9 cellular contexts compared by ENCODE assay signal in genomic region chr9:130243015-130243881, GRCh38. TPM values are rescaled to one million over a fixed set of nuclear protein-coding genes. Genes with fewer than 3 reads are reported as not detected.
A peak's percentile ranks its signal among the peaks of the same experiment; 100 is the strongest.
DNase-seq lines count a peak whose midpoint lies in the region; ATAC-seq and TF ChIP-seq lines count a peak whose summit lies in the region.
"Had no signal": no experiment of that assay in that cellular context is flagged by ENCODE, and none has a peak within 500 bp of the region (broad histone marks: within the 10 kb centered on the region; RNA-seq: fewer than 3 reads in every experiment).

No MANE protein-coding gene starts in this region.

- H3K27ac ChIP-seq in HL-60 (replicated peaks) (no peak overlapping the region), PC-9 (no peak overlapping the region)
- H3K27ac ChIP-seq: epithelial cell of prostate had no signal

- no peaks in the 10 kb centered on the region for H3K79me2 ChIP-seq in PC-9 (ENCODE audit: low read depth)

- POLR2A ChIA-PET in PC-9 (lab: Charles Lee; ENCODE audit: unreplicated experiment) = no interaction called here

- H3K4me3 ChIP-seq in HL-60 (replicated peaks; ENCODE audit: insufficient read depth, low read length) = no peak overlapping the region
- no peak overlapping the region for H3K4me3 ChIP-seq in PC-9
- H3K4me3 ChIP-seq in fibroblast of pulmonary artery (replicated peaks; ENCODE audit: low read depth, low read length) = no peak overlapping the region

- no peaks in the 10 kb centered on the region for H3K36me3 Mint-ChIP-seq in activated T-cell treated with anti-CD3 and anti-CD28 coated beads, Interleukin-2, amount 50 U/mL, for 24 hours (ENCODE audit: low read depth)
- no peaks in the 10 kb centered on the region for H3K36me3 Mint-ChIP-seq in neural crest cell (ENCODE audit: low read depth)

- H3K9me3 Mint-ChIP-seq in activated T-cell treated with anti-CD3 and anti-CD28 coated beads, Interleukin-2, amount 50 U/mL, for 24 hours = no peaks in the 10 kb centered on the region
- H3K9me3 Mint-ChIP-seq in neural crest cell = no peaks in the 10 kb centered on the region

- H3K4me2 ChIP-seq in PC-9 = 0 out of 2 replicates have a peak overlapping the region, but pooled peaks have one; percentile 32

- no peaks in the 10 kb centered on the region for H3K36me3 ChIP-seq in PC-9 (ENCODE audit: low read depth)

- H3K27ac Mint-ChIP-seq in activated T-cell treated with anti-CD3 and anti-CD28 coated beads, Interleukin-2, amount 50 U/mL, for 24 hours = peak overlapping the region; percentile 47
- H3K27ac Mint-ChIP-seq in neural crest cell (ENCODE audit: unreplicated experiment) = no peak overlapping the region

- CTCF ChIA-PET in PC-9 (lab: Charles Lee) = interaction anchor here (0.6 kb wide), 1 partner anchor 13 kb away, joined by 10 read pairs; no protein-coding TSS in a partner anchor

- no peaks in the 10 kb centered on the region for H4K20me1 ChIP-seq in PC-9 (ENCODE audit: insufficient read depth)

- peak; percentile 85 for TF ChIP-seq CTCF in HL-60 (IDR thresholded peaks at IDR 0.05; ENCODE audit: insufficient read depth, low read length)
- peak; percentile 98 for TF ChIP-seq CTCF in PC-9 (conservative IDR thresholded peaks at IDR 0.05)
- peak; percentile 77 for TF ChIP-seq CTCF in fibroblast of pulmonary artery (IDR thresholded peaks at IDR 0.05; ENCODE audit: low read length, missing control alignments)
- TF ChIP-seq CTCF in neural crest cell (conservative IDR thresholded peaks at IDR 0.05) = peak; percentile 88

- H3K27me3 ChIP-seq in HL-60 (ENCODE audit: insufficient read depth, poor library complexity, severe bottlenecking) (no peaks in the 10 kb centered on the region), PC-9 (ENCODE audit: insufficient read depth, low read depth) (no peaks in the 10 kb centered on the region)

- H3K9me3 ChIP-seq in PC-9 (ENCODE audit: insufficient read depth, low read depth) = no peaks in the 10 kb centered on the region

- H3K27me3 Mint-ChIP-seq in activated T-cell treated with anti-CD3 and anti-CD28 coated beads, Interleukin-2, amount 50 U/mL, for 24 hours = no peaks in the 10 kb centered on the region
- H3K27me3 Mint-ChIP-seq in neural crest cell (ENCODE audit: low read depth) = peaks cover 4% of the 10 kb centered on the region

- peak overlapping the region; percentile 34 for H3K4me3 Mint-ChIP-seq in activated T-cell treated with anti-CD3 and anti-CD28 coated beads, Interleukin-2, amount 50 U/mL, for 24 hours
- H3K4me3 Mint-ChIP-seq in neural crest cell = peak overlapping the region; percentile 39

- DNase-seq in Daoy (ENCODE audit: low read depth) (peak; percentile 70), HL-60 (ENCODE audit: low read depth in 1 of 2, low spot score in 1 of 2) (peak; percentile 34 to 60), PC-9 (peak in 1 of 2 experiments; percentile 70), fibroblast of pulmonary artery (ENCODE audit: low read depth) (peak; percentile 39), neural crest cell (ENCODE audit: low read depth, low spot score) (peak; percentile 92)
- peak; percentile 91 for DNase-seq in activated T-cell treated with anti-CD3 and anti-CD28 coated beads, Interleukin-2, amount 50 U/mL, for 24 hours
- DNase-seq in stimulated activated naive CD8-positive, alpha-beta T cell treated with anti-CD3 and anti-CD28 coated beads, Interleukin-15, Interleukin-2, amounts not matched to agents 100 U/mL and 50 U/mL, for 24 hours = peak; percentile 86

- BruUV-seq in PC-9 (replicated peaks; lab: Mats Ljungman, UMichigan) = no TSS peak

- no peaks in the 10 kb centered on the region for H3K9me2 ChIP-seq in PC-9 (ENCODE audit: insufficient read depth)

- no peaks in the 10 kb centered on the region for H3K4me1 ChIP-seq in PC-9 (replicated peaks; ENCODE audit: insufficient read depth)

- intact Hi-C loops in PC-9 (cut with micrococcal nuclease; ENCODE audit: unreplicated experiment) = loop anchor here (5.0 kb wide), 1 partner anchor 204 kb away; no protein-coding TSS in a partner anchor

- ATAC-seq in stimulated activated naive CD8-positive, alpha-beta T cell treated with anti-CD3 and anti-CD28 coated beads, Interleukin-15, Interleukin-2, amounts not matched to agents 100 U/mL and 50 U/mL, for 24 hours = peak; percentile 36
- no peak for ATAC-seq in GM19324 (IDR thresholded peaks at IDR 0.05; ENCODE audit: low FRiP score, unreplicated experiment)

- peaks cover 5% of the 10 kb centered on the region; the same call in 1 of the 2 replicates for H3F3A ChIP-seq in PC-9 (ENCODE audit: insufficient read depth, low read depth)

- peaks cover 40% of the 10 kb centered on the region for H3K4me1 Mint-ChIP-seq in activated T-cell treated with anti-CD3 and anti-CD28 coated beads, Interleukin-2, amount 50 U/mL, for 24 hours (ENCODE audit: low read depth)
- peaks cover 17% of the 10 kb centered on the region for H3K4me1 Mint-ChIP-seq in neural crest cell

- no peak overlapping the region for H2AFZ ChIP-seq in PC-9

RNA-seq across cellular contexts. Expression of gene HMCN2, which starts 22.3 kb away (rescaled TPM):
- 0.06 TPM in 1 of 2 replicates, not detected in the other for total RNA-seq in Daoy (2014; rRNA removed; shearing (Covaris generic))
- total RNA-seq in PC-9 (2021) (1.6 and 3.1 TPM in 2 replicates), neural crest cell (0.07 TPM in 1 of 2 replicates, not detected in the other)
